In the genomic region with DNA sequence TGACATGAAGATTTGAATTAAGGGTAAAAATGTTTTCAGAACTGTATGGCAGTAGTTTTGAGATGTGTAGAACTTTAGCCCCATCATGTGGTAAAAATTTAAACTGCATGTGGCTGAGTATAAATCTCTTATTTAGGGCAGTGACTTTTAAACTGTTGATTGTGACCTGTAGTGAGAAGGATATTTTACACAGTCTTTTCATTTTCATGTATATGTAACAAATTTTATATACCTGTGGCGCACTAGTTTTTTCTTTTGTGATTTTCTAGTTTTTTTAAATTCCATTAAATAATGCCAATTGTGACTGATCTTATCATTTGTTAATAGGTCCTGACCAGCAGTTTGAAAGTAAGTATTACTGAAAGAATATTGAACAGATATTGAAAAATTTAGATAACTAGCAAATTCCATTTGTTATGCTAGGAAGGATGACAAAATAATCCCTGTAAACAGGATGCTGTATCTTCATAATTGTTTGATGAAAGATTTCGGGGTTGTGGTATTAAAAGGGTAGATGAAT, we compare ENCODE assay signal across 8 cellular contexts. TPM values are rescaled to one million over a fixed set of nuclear protein-coding genes. Genes with fewer than 3 reads are reported as not detected.
DNase-seq lines count a peak whose midpoint lies in the region; ATAC-seq and TF ChIP-seq lines count a peak whose summit lies in the region.

No MANE protein-coding gene starts in this region.

- H3K36me3 ChIP-seq in sigmoid colon = peaks cover 0 to 4% (median 1%) of the 10 kb centered on the region in 4 donors

- no peak for TF ChIP-seq POLR2A in sigmoid colon (IDR thresholded peaks at IDR 0.05)

- ATAC-seq in activated CD4-positive, CD25-positive, alpha-beta regulatory T cell treated with anti-CD3 and anti-CD28 coated beads, Interleukin-2, amount 50 U/mL, for 24 hours = peak; percentile 48 to 67
- peak; percentile 65 for ATAC-seq in left ventricle myocardium superior

- no peaks in the 10 kb centered on the region for H3K27me3 ChIP-seq in sigmoid colon

- TF ChIP-seq CTCF in HFF-Myc (IDR thresholded peaks at IDR 0.05; ENCODE audit: low read depth, low read length, missing control alignments) (peak; percentile 53), sigmoid colon (IDR thresholded peaks at IDR 0.05) (peak; percentile 77 to 94 (median 86))

- TF ChIP-seq EP300 in sigmoid colon (IDR thresholded peaks at IDR 0.05) = no peak

- H3K4me1 ChIP-seq in sigmoid colon = peaks cover 0 to 10% (median 5%) of the 10 kb centered on the region in 4 donors

- intact Hi-C loops in left ventricle myocardium superior (cut with micrococcal nuclease) (loop anchor here (5.0 to 10.0 kb wide), 3 partner anchors 46 to 319 kb away; partner anchors contain the start of gene GPBP1), sigmoid colon (cut with DNase I) (loop anchor here (2.0 to 10.0 kb wide), 5 partner anchors 48 to 946 kb away; partner anchors contain the start of genes MIER3 and SETD9), posterior cingulate gyrus (cut with DNase I) (loop anchor here (1.0 to 5.0 kb wide), 4 partner anchors 48 to 951 kb away; partner anchors contain the start of gene MIER3)

- WGBS in sigmoid colon, 2 donors = 81 to 91% methylated on average over 2 of the region's 2 CpGs

- DNase-seq in activated CD4-positive, CD25-positive, alpha-beta regulatory T cell treated with anti-CD3 and anti-CD28 coated beads, Interleukin-2, amount 50 U/mL, for 72 hours = no peak
- DNase-seq in HFF-Myc (ENCODE audit: extremely low read depth, low read depth) = peak; percentile 44
- DNase-seq in NCI-H460 (ENCODE audit: extremely low read depth, low read depth) = peak; percentile 69
- peak; percentile 61 for DNase-seq in amniotic epithelial cell (ENCODE audit: low read depth)
- no peak for DNase-seq in left ventricle myocardium superior
- no peak for DNase-seq in sigmoid colon
- DNase-seq in posterior cingulate gyrus = no peak

- H3K4me3 ChIP-seq in HFF-Myc (replicated peaks; ENCODE audit: low read depth, low read length) (no peak overlapping the region), sigmoid colon (no peak overlapping the region)

- no peaks in the 10 kb centered on the region for H3K9me3 ChIP-seq in sigmoid colon

- peak overlapping the region in 1 of 4 donors; percentile 17 for H3K27ac ChIP-seq in sigmoid colon

RNA-seq across cellular contexts. Expression of gene GPBP1, which starts 47.2 kb away (rescaled TPM):
- 82.1 and 85.2 TPM in 2 replicates for total RNA-seq in NCI-H460 (2014; rRNA removed; shearing (Covaris generic))
- polyA plus RNA-seq in NCI-H460 (2014; cell fraction: nucleus; rRNA removed) = 61.3 and 65.8 TPM in 2 replicates
- total RNA-seq in left ventricle myocardium superior = 60.2 TPM
- total RNA-seq in sigmoid colon = 10 to 100 TPM; 52.3 to 69.2 (median 59.7) TPM
- polyA plus RNA-seq in sigmoid colon = 10 to 100 TPM; 32.4 to 51.6 (median 45.3) TPM

Comparison
In these comparisons a context has a peak if more than half of its experiments do, and no peak if none do; other contexts are left out.
1. DNase-seq: peak in HFF-Myc (single experiment), NCI-H460 (single experiment) and amniotic epithelial cell (single experiment); none in activated CD4-positive, CD25-positive, alpha-beta regulatory T cell treated with anti-CD3 and anti-CD28 coated beads, Interleukin-2, amount 50 U/mL, for 72 hours (single experiment), left ventricle myocardium superior (single experiment), sigmoid colon (single experiment) and posterior cingulate gyrus (0 of 10).